ENCODE assay signal across 1 cellular context in genomic region chr17:39197380-39198185, GRCh38.
TF ChIP-seq lines count a peak whose summit lies in the region.

Gene CACNB1 (minus strand): TSS chr17:39197669. CDS start chr17:39197495, 174 bp downstream.

TF ChIP-seq in HepG2, 621 proteins besides CTCF, POLR2A, EP300 and RAD21 (continued from another document and continues in another):
- TF ChIP-seq ZNF597 (CRISPR knock-in tag; IDR thresholded peaks at IDR 0.05) (no peak), ETV5 (CRISPR knock-in tag; IDR thresholded peaks at IDR 0.05; ENCODE audit: borderline replicate concordance) (0 out of 2 replicates have a peak, but pooled peaks have one; percentile 12), BATF2 (CRISPR knock-in tag; IDR thresholded peaks at IDR 0.05) (peak; percentile 9; the same call in 1 of the 2 replicates), TFDP1 (CRISPR knock-in tag; IDR thresholded peaks at IDR 0.05; ENCODE audit: borderline replicate concordance) (peak; percentile 70; the same call in 1 of the 2 replicates), ZNF639 (CRISPR knock-in tag; conservative IDR thresholded peaks at IDR 0.05) (no peak), ZNF326 (CRISPR knock-in tag; IDR thresholded peaks at IDR 0.05; ENCODE audit: borderline replicate concordance) (no peak), ZMAT3 (CRISPR knock-in tag; conservative IDR thresholded peaks at IDR 0.05) (no peak), ZNF350 (CRISPR knock-in tag; IDR thresholded peaks at IDR 0.05; ENCODE audit: borderline replicate concordance, low read depth) (no peak), SRY (CRISPR knock-in tag; IDR thresholded peaks at IDR 0.05) (0 out of 2 replicates have a peak, but pooled peaks have one; percentile 71), MXD3 (CRISPR knock-in tag; IDR thresholded peaks at IDR 0.05) (peak; percentile 48; the same call in 1 of the 2 replicates), TOE1 (CRISPR knock-in tag; IDR thresholded peaks at IDR 0.05) (no peak), ATF6 (CRISPR knock-in tag; conservative IDR thresholded peaks at IDR 0.05) (no peak), ZNF780A (CRISPR knock-in tag; IDR thresholded peaks at IDR 0.05) (0 out of 2 replicates have a peak, but pooled peaks have one; percentile 52), REXO4 (CRISPR knock-in tag; IDR thresholded peaks at IDR 0.05; ENCODE audit: borderline replicate concordance) (no peak), RFXANK (CRISPR knock-in tag; IDR thresholded peaks at IDR 0.05) (no peak), HOXA3 (CRISPR knock-in tag; IDR thresholded peaks at IDR 0.05) (no peak), MATR3 (CRISPR knock-in tag; IDR thresholded peaks at IDR 0.05) (no peak), HOXA5 (CRISPR knock-in tag; IDR thresholded peaks at IDR 0.05) (no peak), JARID2 (CRISPR knock-in tag; IDR thresholded peaks at IDR 0.05; ENCODE audit: insufficient replicate concordance) (no peak), CENPBD1 (CRISPR knock-in tag; IDR thresholded peaks at IDR 0.05; ENCODE audit: borderline replicate concordance, low read depth) (no peak), ATF7-NPFF (CRISPR knock-in tag; IDR thresholded peaks at IDR 0.05; ENCODE audit: low read depth) (no peak; the same call in 1 of the 2 replicates), NR2F2 (IDR thresholded peaks at IDR 0.05; ENCODE audit: borderline replicate concordance, low read depth) (no peak), THAP8 (CRISPR knock-in tag; IDR thresholded peaks at IDR 0.05; ENCODE audit: borderline replicate concordance) (peak; percentile 78; the same call in 1 of the 2 replicates), ZNF503 (CRISPR knock-in tag; IDR thresholded peaks at IDR 0.05) (no peak), ZNF282 (IDR thresholded peaks at IDR 0.05; ENCODE audit: partially characterized antibody) (no peak), SRSF1 (optimal IDR thresholded peaks at IDR 0.05; ENCODE audit: low read depth, low read length) (peak; percentile 32), HNRNPK (IDR thresholded peaks at IDR 0.05; ENCODE audit: low read depth, low read length, poor library complexity, severe bottlenecking) (peak; percentile 88), DNMT3B (CRISPR knock-in tag; conservative IDR thresholded peaks at IDR 0.05) (no peak), DDIT3 (CRISPR knock-in tag; IDR thresholded peaks at IDR 0.05) (no peak), HNRNPL (IDR thresholded peaks at IDR 0.05; ENCODE audit: low read depth, low read length) (0 out of 2 replicates have a peak, but pooled peaks have one; percentile 19), ZNF772 (CRISPR knock-in tag; IDR thresholded peaks at IDR 0.05) (0 out of 2 replicates have a peak, but pooled peaks have one; percentile 20), ATAD3A (CRISPR knock-in tag; IDR thresholded peaks at IDR 0.05) (no peak), ZNF577 (CRISPR knock-in tag; IDR thresholded peaks at IDR 0.05; ENCODE audit: borderline replicate concordance, low read depth) (no peak), ZNF276 (CRISPR knock-in tag; IDR thresholded peaks at IDR 0.05; ENCODE audit: low read depth) (no peak), GTF3A (CRISPR knock-in tag; conservative IDR thresholded peaks at IDR 0.05) (no peak), ZNF235 (CRISPR knock-in tag; IDR thresholded peaks at IDR 0.05; ENCODE audit: borderline replicate concordance) (no peak), PCBP2 (optimal IDR thresholded peaks at IDR 0.05; ENCODE audit: low read depth, low read length, poor library complexity, severe bottlenecking) (no peak), SP4 (CRISPR knock-in tag; IDR thresholded peaks at IDR 0.05) (peak; percentile 73), ZNF879 (CRISPR knock-in tag; IDR thresholded peaks at IDR 0.05) (no peak), RORA (CRISPR knock-in tag; IDR thresholded peaks at IDR 0.05) (no peak), ZBTB8A (CRISPR knock-in tag; IDR thresholded peaks at IDR 0.05; ENCODE audit: borderline replicate concordance, low read depth) (no peak), ERF (CRISPR knock-in tag; IDR thresholded peaks at IDR 0.05) (0 out of 2 replicates have a peak, but pooled peaks have one; percentile 37), DNMT1 (CRISPR knock-in tag; IDR thresholded peaks at IDR 0.05) (no peak), ZGPAT (CRISPR knock-in tag; IDR thresholded peaks at IDR 0.05) (peak; percentile 57; the same call in 1 of the 2 replicates), ZNF414 (CRISPR knock-in tag; IDR thresholded peaks at IDR 0.05) (no peak), MED8 (CRISPR knock-in tag; IDR thresholded peaks at IDR 0.05; ENCODE audit: insufficient replicate concordance) (no peak), ZEB1 (IDR thresholded peaks at IDR 0.05; ENCODE audit: insufficient replicate concordance, low read depth) (no peak), ZNF260 (CRISPR knock-in tag; IDR thresholded peaks at IDR 0.05; ENCODE audit: borderline replicate concordance, low read depth) (no peak), MAZ (IDR thresholded peaks at IDR 0.05; ENCODE audit: borderline replicate concordance, low read depth, low read length) (no peak; the same call in 1 of the 2 replicates), MAZ (CRISPR knock-in tag; IDR thresholded peaks at IDR 0.05; ENCODE audit: low read depth) (peak; percentile 51; the same call in 1 of the 2 replicates), YEATS2 (CRISPR knock-in tag; IDR thresholded peaks at IDR 0.05; ENCODE audit: borderline replicate concordance) (no peak), PHF21A (CRISPR knock-in tag; IDR thresholded peaks at IDR 0.05) (no peak), CREB1 (IDR thresholded peaks at IDR 0.05) (no peak), CREB1 (CRISPR knock-in tag; IDR thresholded peaks at IDR 0.05) (no peak), NRL (CRISPR knock-in tag; IDR thresholded peaks at IDR 0.05; ENCODE audit: borderline replicate concordance) (no peak), NFKBIZ (CRISPR knock-in tag; IDR thresholded peaks at IDR 0.05) (no peak), ZFY (CRISPR knock-in tag; IDR thresholded peaks at IDR 0.05) (peak; percentile 17; the same call in 1 of the 2 replicates), KDM5B (CRISPR knock-in tag; IDR thresholded peaks at IDR 0.05; ENCODE audit: borderline replicate concordance) (peak; percentile 39; the same call in 1 of the 2 replicates)
